Comparison of ENCODE assay signal across 14 cellular contexts in the genomic region with DNA sequence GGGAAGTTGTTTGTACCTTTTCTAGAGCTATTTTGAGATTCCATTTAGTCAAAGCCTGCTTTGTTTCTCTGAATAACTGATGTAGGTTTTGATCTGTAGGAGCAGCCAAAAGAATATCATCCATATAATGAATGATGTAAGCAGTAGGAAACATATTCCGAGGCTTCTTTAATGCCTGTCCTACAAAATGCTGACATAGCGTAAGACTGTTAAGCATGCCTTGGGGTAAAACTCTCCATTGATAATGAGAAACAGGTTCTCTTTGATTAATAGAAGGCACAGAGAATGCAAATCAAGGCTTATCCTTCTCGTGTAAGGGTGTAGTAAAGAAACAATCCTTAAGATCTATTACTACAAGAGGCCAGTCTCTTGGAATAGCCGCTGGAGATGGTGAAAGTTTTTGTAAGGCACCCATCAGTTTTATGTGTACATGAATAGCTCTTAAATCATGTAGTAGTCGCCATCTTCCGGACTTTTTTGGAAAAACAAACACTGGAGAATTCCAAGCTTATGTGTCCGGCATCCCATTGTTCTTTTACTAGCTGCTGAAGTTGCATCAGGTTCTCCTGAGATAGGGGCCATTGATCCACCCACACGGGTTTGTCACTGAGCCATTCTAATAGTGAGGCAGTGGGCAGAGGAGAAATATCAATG. TPM values are rescaled to one million over a fixed set of nuclear protein-coding genes. Genes with fewer than 3 reads are reported as not detected.
A peak's percentile ranks its signal among the peaks of the same experiment; 100 is the strongest.
DNase-seq lines count a peak whose midpoint lies in the region; ATAC-seq and TF ChIP-seq lines count a peak whose summit lies in the region.
"Had no signal": no experiment of that assay in that cellular context is flagged by ENCODE, and none has a peak within 500 bp of the region (broad histone marks: within the 10 kb centered on the region; RNA-seq: fewer than 3 reads in every experiment).

No MANE protein-coding gene starts in this region.

- TF ChIP-seq POLR2A in spleen (IDR thresholded peaks at IDR 0.05) (no peak), stomach (IDR thresholded peaks at IDR 0.05) (no peak)

- no peak overlapping the region for H4K91ac ChIP-seq in H9 (ENCODE audit: insufficient read length, low read depth, low read length)

- H3K27me3 ChIP-seq in H9 (ENCODE audit: insufficient read depth, low read length): no peaks in the 10 kb centered on the region
- H3K27me3 ChIP-seq in foreskin keratinocyte: no peaks in the 10 kb centered on the region
- no peaks in the 10 kb centered on the region for H3K27me3 ChIP-seq in spleen (replicated peaks in 1 of 7)
- H3K27me3 ChIP-seq in stomach: no peaks in the 10 kb centered on the region
- H3K27me3 ChIP-seq: Peyer's patch had no signal

- H3K9ac ChIP-seq in H9 (ENCODE audit: extremely low read depth, insufficient read length, low read length) (no peak overlapping the region), SK-N-MC (ENCODE audit: insufficient read length) (peak overlapping the region; percentile 88)

- no peak overlapping the region for H2AK5ac ChIP-seq in H9 (ENCODE audit: insufficient read length, low read length)

- H3T11ph ChIP-seq in H9 (ENCODE audit: low read length): no peak overlapping the region

- H3K9me3 Mint-ChIP-seq in H9 (peaks cover 86 to 91% of the 10 kb centered on the region in 2 experiments), immature natural killer cell (peaks cover 0 to 17% (median 0%) of the 10 kb centered on the region in 6 donors)

- WGBS in H9 (ENCODE audit: extremely low coverage, insufficient read length, low lambda C conversion rate): no CpG with 5 or more reads among the region's 8 CpGs
- 85 to 91% (median 85%) methylated on average over 8 of the region's 8 CpGs for WGBS in spleen, 5 donors
- 75 to 83% (median 78%) methylated on average over 8 of the region's 8 CpGs for WGBS in stomach, 5 donors

- TF ChIP-seq CTCF in H9 (conservative IDR thresholded peaks at IDR 0.05) (no peak), foreskin keratinocyte (conservative IDR thresholded peaks at IDR 0.05) (peak; percentile 8), spleen (IDR thresholded peaks at IDR 0.05 in 8 of 11, conservative IDR thresholded peaks at IDR 0.05 in 3 of 11) (no peak), stomach (IDR thresholded peaks at IDR 0.05) (no peak)

- H3K79me1 ChIP-seq in H9 (ENCODE audit: insufficient read depth, low read depth, low read length, poor library complexity, severe bottlenecking): no peaks in the 10 kb centered on the region

- TF ChIP-seq EP300 in stomach (IDR thresholded peaks at IDR 0.05): no peak

- no peak overlapping the region for H3K4me2 ChIP-seq in H9 (ENCODE audit: insufficient read depth, insufficient read length, low read length)

- no peaks in the 10 kb centered on the region for H3K36me3 ChIP-seq in SK-N-MC (ENCODE audit: insufficient read depth, low read length)
- H3K36me3 ChIP-seq in spleen: no peaks in the 10 kb centered on the region
- peaks cover 0 to 3% (median 0%) of the 10 kb centered on the region in 4 donors for H3K36me3 ChIP-seq in stomach
- H3K36me3 ChIP-seq: Peyer's patch, thoracic aorta had no signal

- no peak overlapping the region for H4K5ac ChIP-seq in H9 (ENCODE audit: insufficient read length, low read depth, low read length)

- peaks cover 0 to 18% of the 10 kb centered on the region in 2 experiments; a peak in 2 of 4 replicates for H3K4me1 Mint-ChIP-seq in H9
- H3K4me1 Mint-ChIP-seq in immature natural killer cell: peaks cover 17 to 27% of the 10 kb centered on the region in 2 donors

- H3K4me3 Mint-ChIP-seq in H9 (no peak overlapping the region), immature natural killer cell (no peak overlapping the region)

- H3K9me3 ChIP-seq in H9 (ENCODE audit: control insufficient read depth, low read depth, low read length) (peaks cover 4% of the 10 kb centered on the region), SK-N-MC (ENCODE audit: low read depth, low read length) (0 out of 2 replicates have a peak, but pooled peaks cover 5% of the 10 kb centered on the region), spleen (peaks cover 0 to 53% (median 5%) of the 10 kb centered on the region in 8 donors), stomach (peaks cover 0 to 16% (median 9%) of the 10 kb centered on the region in 4 donors)
- H3K9me3 ChIP-seq: Peyer's patch, thoracic aorta had no signal

- DNase-seq in AG20443 (ENCODE audit: low spot score): peak; percentile 38
- DNase-seq in H9: no peak
- peak; percentile 86 for DNase-seq in SK-N-MC (ENCODE audit: low read depth, low spot score)
- no peak for DNase-seq in foreskin keratinocyte
- no peak for DNase-seq in spleen
- no peak for DNase-seq in cerebellar nuclear complex (lab: John Stamatoyannopoulos, UW)
- no peak for DNase-seq in immature natural killer cell
- DNase-seq in stomach: no peak
- DNase-seq: activated effector memory CD4-positive, alpha-beta T cell treated with anti-CD3 and anti-CD28 coated beads, Interleukin-2, amount 50 U/mL, for 16 hours; midbrain; NCI-H2029; Peyer's patch had no signal

- H3K4ac ChIP-seq in H9 (ENCODE audit: low read depth, low read length): no peak overlapping the region

- H4K8ac ChIP-seq in H9 (replicated peaks; ENCODE audit: insufficient read length, low read depth, low read length): no peak overlapping the region

- H3K23me2 ChIP-seq in H9 (ENCODE audit: insufficient read length, low read depth, low read length, poor library complexity, severe bottlenecking): no peaks in the 10 kb centered on the region

- H2BK20ac ChIP-seq in H9 (ENCODE audit: low read depth, low read length, poor library complexity, severe bottlenecking): peak overlapping the region; percentile 34

- H2AFZ ChIP-seq in H9 (ENCODE audit: low read length): no peak overlapping the region

- peak overlapping the region; percentile 73 for H3K4me3 ChIP-seq in SK-N-MC
- no peak overlapping the region for H3K4me3 ChIP-seq in spleen
- no peak overlapping the region for H3K4me3 ChIP-seq in stomach
- H3K4me3 ChIP-seq: Peyer's patch, thoracic aorta had no signal

- no peaks in the 10 kb centered on the region for H4K20me1 ChIP-seq in H9 (ENCODE audit: control insufficient read depth, insufficient read depth, insufficient read length)

- H3K56ac ChIP-seq in H9 (ENCODE audit: insufficient read length, low read depth, low read length): no peak overlapping the region

- H2BK12ac ChIP-seq in H9 (ENCODE audit: insufficient read length, low read depth, low read length): no peak overlapping the region

- peaks cover 3 to 37% (median 9%) of the 10 kb centered on the region in 3 experiments; a peak in 4 of 7 replicates for H3K36me3 Mint-ChIP-seq in H9 (ENCODE audit: insufficient read depth in 1 of 3, low read depth in 3 of 3)
- peaks cover 0 to 3% (median 0%) of the 10 kb centered on the region in 3 donors for H3K36me3 Mint-ChIP-seq in immature natural killer cell

- no peak overlapping the region for H2BK15ac ChIP-seq in H9 (ENCODE audit: low read depth, low read length)

- no peak overlapping the region for H3K14ac ChIP-seq in H9 (ENCODE audit: insufficient read depth, low read length)

- H2BK120ac ChIP-seq in H9 (ENCODE audit: low read depth, low read length, poor library complexity, severe bottlenecking): no peak overlapping the region

- H3K27ac Mint-ChIP-seq in H9 (no peak overlapping the region), immature natural killer cell (no peak overlapping the region)
- H3K27ac Mint-ChIP-seq: progenitor cell of endocrine pancreas had no signal

- no peak overlapping the region for H2BK5ac ChIP-seq in H9 (ENCODE audit: insufficient read length, low read length)

- no peak overlapping the region for H3K23ac ChIP-seq in H9 (ENCODE audit: insufficient read length, low read depth, low read length)

- no peaks in the 10 kb centered on the region for H3K27me3 Mint-ChIP-seq in H9 (ENCODE audit: low read depth)
- H3K27me3 Mint-ChIP-seq in immature natural killer cell (ENCODE audit: low read depth in 3 of 3): peaks cover 0 to under 1% (median 0%) of the 10 kb centered on the region in 3 donors
- H3K27me3 Mint-ChIP-seq: progenitor cell of endocrine pancreas had no signal

- no peak overlapping the region for H3K18ac ChIP-seq in H9 (ENCODE audit: insufficient read length, low read depth, low read length)

- H3K4me1 ChIP-seq in H9 (ENCODE audit: insufficient read depth, low read length) (no peaks in the 10 kb centered on the region), foreskin keratinocyte (no peaks in the 10 kb centered on the region), spleen (peaks cover 0 to 72% (median 13%) of the 10 kb centered on the region in 6 donors), stomach (peaks cover 0 to 7% (median 0%) of the 10 kb centered on the region in 4 donors)
- H3K4me1 ChIP-seq: Peyer's patch had no signal

- no peak overlapping the region for H3K27ac ChIP-seq in H9 (ENCODE audit: insufficient read length, low read depth, low read length)
- H3K27ac ChIP-seq in SK-N-MC: peak overlapping the region; percentile 100
- H3K27ac ChIP-seq in foreskin keratinocyte: no peak overlapping the region
- H3K27ac ChIP-seq in spleen: peak overlapping the region in 1 of 8 donors; percentile 41
- no peak overlapping the region for H3K27ac ChIP-seq in stomach
- H3K27ac ChIP-seq: Peyer's patch, thoracic aorta had no signal

- H3K79me2 ChIP-seq in H9 (ENCODE audit: insufficient read depth, low read length): no peaks in the 10 kb centered on the region

- intact Hi-C loops in spleen (cut with DNase I; ENCODE audit: low total_unique reads) (no loop called here), stomach (cut with DNase I; ENCODE audit: low total_unique reads) (no loop called here)

- no peak for ATAC-seq in foreskin keratinocyte

RNA-seq across cellular contexts. Expression of a gene that starts 13.5 kb away (rescaled TPM):
- total RNA-seq in H9 (2021) (not detected in 2 replicates), foreskin keratinocyte (not detected in 2 replicates), spleen (10 to 100 TPM in 5 of 7 donors, 1 to 10 TPM in 2; 3.4 to 19.7 (median 13.5) TPM), stomach (1 to 10 TPM in 3 of 5 donors, not detected in 2; 1.6 to 7.0 (median 3.1) TPM)
- polyA plus RNA-seq in foreskin keratinocyte (not detected in 2 replicates), spleen (1 to 10 TPM; 3.9 to 5.4 (median 3.9) TPM), immature natural killer cell (not detected), stomach (1 to 10 TPM in 2 of 3 donors, under 1 TPM in 1; 0.58 to 2.7 (median 2.3) TPM)
- total RNA-seq: progenitor cell of endocrine pancreas had no signal

RNA-seq across cellular contexts. Expression of a gene that starts 47.5 kb away (rescaled TPM):
- total RNA-seq in H9 (2021): not detected in 2 replicates
- total RNA-seq in foreskin keratinocyte: not detected in 2 replicates
- polyA plus RNA-seq in foreskin keratinocyte: not detected in 2 replicates
- 10 to 100 TPM; 18.6 to 88.0 (median 37.1) TPM for total RNA-seq in spleen
- polyA plus RNA-seq in spleen: 1 to 10 TPM; 1.5 to 3.8 (median 2.0) TPM
- polyA plus RNA-seq in immature natural killer cell: not detected
- 1 to 10 TPM in 2 of 5 donors, under 1 TPM in 1, not detected in 2; 0.58 to 1.7 (median 1.3) TPM for total RNA-seq in stomach
- 1 to 10 TPM in 2 of 3 donors, under 1 TPM in 1; 0.48 to 2.9 (median 1.4) TPM for polyA plus RNA-seq in stomach
- total RNA-seq: progenitor cell of endocrine pancreas had no signal

RNA-seq across cellular contexts. Expression of a gene that starts 56.8 kb away (rescaled TPM):
- total RNA-seq in H9 (2021) (not detected in 2 replicates), foreskin keratinocyte (0.46 TPM in 1 of 2 replicates, not detected in the other), spleen (100 to 1,000 TPM; 103 to 344 (median 144) TPM), stomach (10 to 100 TPM in 1 of 5 donors, 1 to 10 TPM in 3, not detected in 1; 7.0 to 10.5 (median 8.5) TPM)
- polyA plus RNA-seq in foreskin keratinocyte (0.40 TPM in 1 of 2 replicates, not detected in the other), spleen (10 to 100 TPM in 2 of 3 donors, 1 to 10 TPM in 1; 7.2 to 24.1 (median 12.2) TPM), immature natural killer cell (1 to 10 TPM; 1.8 to 6.9 (median 1.8) TPM), stomach (1 to 10 TPM; 1.7 to 7.5 (median 1.8) TPM)
- total RNA-seq: progenitor cell of endocrine pancreas had no signal

Comparison
In these comparisons a context has a peak if more than half of its experiments do, and no peak if none do; other contexts are left out.
1. DNase-seq: peak in AG20443 (single experiment) and SK-N-MC (single experiment); none in H9 (single experiment), foreskin keratinocyte (0 of 2), spleen (single experiment), cerebellar nuclear complex (0 of 2), immature natural killer cell (0 of 3) and stomach (single experiment).
2. RNA of a gene that starts 47.5 kb away (total RNA-seq): 18.6 to 88.0 TPM in spleen; 0.58 to 1.7 TPM in stomach, not detected in foreskin keratinocyte and not detected in H9; every median in the first group is over 4 times any median in the second.
3. RNA of a gene that starts 56.8 kb away (total RNA-seq): 103 to 344 TPM in spleen; 7.0 to 10.5 TPM in stomach, 0.46 TPM in foreskin keratinocyte and not detected in H9; every median in the first group is over 4 times any median in the second.